8 cellular contexts compared by ENCODE assay signal in genomic region chr1:53278294-53278693, GRCh38. TPM values are rescaled to one million over a fixed set of nuclear protein-coding genes. Genes with fewer than 3 reads are reported as not detected.
DNase-seq lines count a peak whose midpoint lies in the region; TF ChIP-seq lines count a peak whose summit lies in the region.

No MANE protein-coding gene starts in this region.

- TF ChIP-seq POLR2A in suprapubic skin (IDR thresholded peaks at IDR 0.05), result no peak

- H3K36me3 Mint-ChIP-seq in neural progenitor cell, result peaks cover 11% of the 10 kb centered on the region

- peak; percentile 88 for TF ChIP-seq CTCF in epithelial cell of proximal tubule (conservative IDR thresholded peaks at IDR 0.05; ENCODE audit: low read depth, low read length)
- peak; percentile 96 for TF ChIP-seq CTCF in neural progenitor cell (IDR thresholded peaks at IDR 0.05)
- peak; percentile 81 to 82 for TF ChIP-seq CTCF in suprapubic skin (IDR thresholded peaks at IDR 0.05)

- H3K4me3 ChIP-seq in epithelial cell of proximal tubule (ENCODE audit: low read depth, low read length), result no peak overlapping the region
- H3K4me3 ChIP-seq in neural progenitor cell, result no peak overlapping the region
- H3K4me3 ChIP-seq in suprapubic skin, result no peak overlapping the region

- H2AFZ ChIP-seq in neural progenitor cell (replicated peaks), result no peak overlapping the region

- TF ChIP-seq EP300 in suprapubic skin (IDR thresholded peaks at IDR 0.05), result no peak

- H3K36me3 ChIP-seq in neural progenitor cell (no peaks in the 10 kb centered on the region), suprapubic skin (no peaks in the 10 kb centered on the region)

- no peaks in the 10 kb centered on the region for H3K4me1 ChIP-seq in neural progenitor cell
- peaks cover 5% of the 10 kb centered on the region for H3K4me1 ChIP-seq in suprapubic skin

- H3K9me3 Mint-ChIP-seq in neural progenitor cell, result no peaks in the 10 kb centered on the region

- H3K9me3 ChIP-seq in neural progenitor cell (ENCODE audit: low read depth) (no peaks in the 10 kb centered on the region), suprapubic skin (no peaks in the 10 kb centered on the region)

- H3K79me2 ChIP-seq in neural progenitor cell (ENCODE audit: low read depth), result no peaks in the 10 kb centered on the region

- H3K4me3 Mint-ChIP-seq in neural progenitor cell, result no peak overlapping the region

- no peak overlapping the region for H3K27ac ChIP-seq in neural progenitor cell
- no peak overlapping the region for H3K27ac ChIP-seq in suprapubic skin

- no peak overlapping the region for H3K4me2 ChIP-seq in neural progenitor cell

- no peaks in the 10 kb centered on the region for H3K27me3 Mint-ChIP-seq in neural progenitor cell (ENCODE audit: insufficient read depth, low read depth)

- no peak overlapping the region for H3K9ac ChIP-seq in neural progenitor cell

- WGBS in suprapubic skin, result 15% methylated on average over 8 of the region's 8 CpGs

- peaks cover 2% of the 10 kb centered on the region for H3F3A ChIP-seq in neural progenitor cell (ENCODE audit: low read depth)

- H3K27me3 ChIP-seq in neural progenitor cell (no peaks in the 10 kb centered on the region), suprapubic skin (peaks cover 3% of the 10 kb centered on the region)

- no peak overlapping the region for H3K27ac Mint-ChIP-seq in neural progenitor cell

- DNase-seq in NOMO-1 treated with DMSO at 0.1 percent for 48 hours (lab: John Stamatoyannopoulos, UW; ENCODE audit: unreplicated experiment) (peak; percentile 1), NOMO-1 treated with dmso at 0.1 percent for 144 hours (lab: John Stamatoyannopoulos, UW; ENCODE audit: unreplicated experiment) (no peak), NCI-H748 treated with DMSO at 0.1 percent for 48 hours (lab: John Stamatoyannopoulos, UW) (peak; percentile 10), epithelial cell of proximal tubule (ENCODE audit: low read depth) (no peak), neural progenitor cell (ENCODE audit: low spot score) (peak; percentile 68), suprapubic skin (ENCODE audit: low spot score in 2 of 2) (no peak), amniotic stem cell (lab: John Stamatoyannopoulos, UW) (no peak)
- DNase-seq in activated CD8-positive, alpha-beta memory T cell treated with anti-CD3 and anti-CD28 coated beads, Interleukin-2, amount 50 U/mL, for 4 hours, result peak; percentile 76

- no peaks in the 10 kb centered on the region for H4K20me1 ChIP-seq in neural progenitor cell (ENCODE audit: low read depth)

- H3K4me1 Mint-ChIP-seq in neural progenitor cell, result peaks cover 19% of the 10 kb centered on the region

RNA-seq across cellular contexts. Expression of gene MAGOH, which starts 40.0 kb away (rescaled TPM):
- total RNA-seq in epithelial cell of proximal tubule (24.8 and 81.3 TPM in 2 replicates), neural progenitor cell (ENCODE audit: low replicate concordance) (61.4 and 109 TPM in 2 replicates), suprapubic skin (10 to 100 TPM; 31.8 to 52.3 (median 38.5) TPM)

RNA-seq across cellular contexts. Expression of gene LRP8, which starts 49.6 kb away (rescaled TPM):
- total RNA-seq in epithelial cell of proximal tubule (16.1 and 25.5 TPM in 2 replicates), neural progenitor cell (ENCODE audit: low replicate concordance) (15.6 and 25.7 TPM in 2 replicates), suprapubic skin (10 to 100 TPM in 1 of 4 donors, 1 to 10 TPM in 3; 2.8 to 11.8 (median 4.1) TPM)

RNA-seq across cellular contexts. Expression of gene CZIB, which starts 57.9 kb away (rescaled TPM):
- total RNA-seq in epithelial cell of proximal tubule, result 52.2 and 60.8 TPM in 2 replicates
- 74.0 and 115 TPM in 2 replicates for total RNA-seq in neural progenitor cell (ENCODE audit: low replicate concordance)
- total RNA-seq in suprapubic skin, result 10 to 100 TPM; 25.2 to 60.3 (median 33.8) TPM

Comparison
In these comparisons a context has a peak if more than half of its experiments do, and no peak if none do; other contexts are left out.
1. DNase-seq: peak in NOMO-1 treated with DMSO at 0.1 percent for 48 hours (single experiment), NCI-H748 treated with DMSO at 0.1 percent for 48 hours (single experiment), activated CD8-positive, alpha-beta memory T cell treated with anti-CD3 and anti-CD28 coated beads, Interleukin-2, amount 50 U/mL, for 4 hours (single experiment) and neural progenitor cell (single experiment); none in NOMO-1 treated with dmso at 0.1 percent for 144 hours (single experiment), epithelial cell of proximal tubule (single experiment), suprapubic skin (0 of 2) and amniotic stem cell (single experiment).
2. Peak in every context shown above with its lines, with median percentiles within 50 percentile points of each other: CTCF ChIP-seq.